ENCODE assay signal across 1 cellular context in the genomic region with DNA sequence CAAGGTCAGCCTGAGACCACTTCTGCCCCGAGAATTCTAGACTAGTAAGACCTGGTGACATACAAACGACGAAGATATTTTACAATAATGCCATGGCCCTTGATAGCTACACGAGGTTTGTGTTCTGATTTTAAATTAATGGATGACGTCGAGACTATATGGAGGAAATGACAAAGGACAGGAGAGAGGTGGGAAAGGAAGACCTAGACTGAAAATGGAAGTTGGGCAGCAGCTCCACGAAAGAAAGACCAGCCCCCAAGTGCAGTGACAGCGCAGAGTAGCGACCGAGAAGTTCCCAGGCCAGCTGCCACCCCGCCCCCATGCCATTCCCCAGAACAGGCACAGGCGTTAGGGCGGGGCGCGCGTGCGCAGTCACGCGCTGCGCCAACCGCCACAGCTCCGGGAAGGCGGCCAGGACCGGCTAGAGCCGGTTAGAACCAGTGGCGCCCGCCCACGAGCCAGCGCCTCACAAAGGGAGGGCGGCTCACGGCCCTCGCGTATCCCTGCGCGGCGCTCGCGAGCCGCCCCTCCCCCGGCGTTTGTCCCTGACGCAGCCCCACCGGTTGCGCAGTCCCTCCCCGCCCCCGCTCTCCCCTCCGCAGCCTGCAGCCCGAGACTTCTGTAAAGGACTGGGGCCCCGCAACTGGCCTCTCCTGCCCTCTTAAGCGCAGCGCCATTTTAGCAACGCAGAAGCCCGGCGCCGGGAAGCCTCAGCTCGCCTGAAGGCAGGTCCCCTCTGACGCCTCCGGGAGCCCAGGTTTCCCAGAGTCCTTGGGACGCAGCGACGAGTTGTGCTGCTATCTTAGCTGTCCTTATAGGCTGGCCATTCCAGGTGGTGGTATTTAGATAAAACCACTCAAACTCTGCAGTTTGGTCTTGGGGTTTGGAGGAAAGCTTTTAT.
TF ChIP-seq lines count a peak whose summit lies in the region.

No MANE protein-coding gene starts in this region.

TF ChIP-seq in SK-N-SH treated with all-trans-retinoic acid at 6 μM for 48 hours, 23 proteins besides CTCF, POLR2A, EP300 and RAD21 (continued from another document):
- TF ChIP-seq, protein P1, sequence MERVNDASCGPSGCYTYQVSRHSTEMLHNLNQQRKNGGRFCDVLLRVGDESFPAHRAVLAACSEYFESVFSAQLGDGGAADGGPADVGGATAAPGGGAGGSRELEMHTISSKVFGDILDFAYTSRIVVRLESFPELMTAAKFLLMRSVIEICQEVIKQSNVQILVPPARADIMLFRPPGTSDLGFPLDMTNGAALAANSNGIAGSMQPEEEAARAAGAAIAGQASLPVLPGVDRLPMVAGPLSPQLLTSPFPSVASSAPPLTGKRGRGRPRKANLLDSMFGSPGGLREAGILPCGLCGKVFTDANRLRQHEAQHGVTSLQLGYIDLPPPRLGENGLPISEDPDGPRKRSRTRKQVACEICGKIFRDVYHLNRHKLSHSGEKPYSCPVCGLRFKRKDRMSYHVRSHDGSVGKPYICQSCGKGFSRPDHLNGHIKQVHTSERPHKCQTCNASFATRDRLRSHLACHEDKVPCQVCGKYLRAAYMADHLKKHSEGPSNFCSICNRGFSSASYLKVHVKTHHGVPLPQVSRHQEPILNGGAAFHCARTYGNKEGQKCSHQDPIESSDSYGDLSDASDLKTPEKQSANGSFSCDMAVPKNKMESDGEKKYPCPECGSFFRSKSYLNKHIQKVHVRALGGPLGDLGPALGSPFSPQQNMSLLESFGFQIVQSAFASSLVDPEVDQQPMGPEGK (CRISPR knock-in tag; IDR thresholded peaks at IDR 0.05; ENCODE audit: borderline replicate concordance), result peak; percentile 11; the same call in 1 of the 2 replicates
- TF ChIP-seq ZC3H10 (CRISPR knock-in tag; IDR thresholded peaks at IDR 0.05) (no peak), OSR1 (CRISPR knock-in tag; IDR thresholded peaks at IDR 0.05) (no peak), ZFP3 (CRISPR knock-in tag; IDR thresholded peaks at IDR 0.05) (0 out of 2 replicates have a peak, but pooled peaks have one; percentile 18), ISL1 (CRISPR knock-in tag; IDR thresholded peaks at IDR 0.05) (peak; percentile 53)
